22 cellular contexts compared by ENCODE assay signal in genomic region chr11:96579642-96580041, GRCh38.
"Had no signal": no experiment of that assay in that cellular context is flagged by ENCODE, and none has a peak within 500 bp of the region (broad histone marks: within the 10 kb centered on the region; RNA-seq: fewer than 3 reads in every experiment).

No MANE protein-coding gene starts in this region.

- H3K27me3 ChIP-seq: cardiac muscle cell, esophagus muscularis mucosa, gastroesophageal sphincter, heart left ventricle, neural progenitor cell, thyroid gland had no signal

- DNase-seq: activated CD4-positive, alpha-beta T cell treated with anti-CD3 and anti-CD28 coated beads, Interleukin-2, amount 10 ng/mL, durations not matched to agents 7 days and 5 days; activated CD8-positive, alpha-beta T cell treated with anti-CD3 and anti-CD28 coated beads, Interleukin-2, amount 10 ng/mL, durations not matched to agents 7 days and 5 days; activated naive CD4-positive, alpha-beta T cell treated with Interleukin-2 at 50 U/mL for 16 hours; activated naive CD8-positive, alpha-beta T cell treated with anti-CD3 and anti-CD28 coated beads, Interleukin-2, amount 10 ng/mL, durations not matched to agents 7 days and 5 days; activated T-cell treated with anti-CD3 and anti-CD28 coated beads, Interleukin-2, amount 50 U/mL, for 24 hours; amygdala; effector CD8-positive, alpha-beta T cell; heart left ventricle; left ventricle myocardium superior; psoas muscle; right cardiac atrium; stimulated activated CD4-positive, alpha-beta T cell treated with anti-CD3 and anti-CD28 coated beads, Interleukin-2, amount 100 ng/mL, for 24 hours; stimulated activated naive CD4-positive, alpha-beta T cell treated with Interleukin-2 at 50 U/mL for 16 hours; thyroid gland had no signal

- H3K36me3 ChIP-seq: cardiac muscle cell, esophagus muscularis mucosa, gastroesophageal sphincter, heart left ventricle, neural progenitor cell, thyroid gland had no signal

- H3K4me1 Mint-ChIP-seq: activated CD4-positive, alpha-beta T cell treated with anti-CD3 and anti-CD28 coated beads, Interleukin-2, amount 10 ng/mL, durations not matched to agents 7 days and 5 days; activated naive CD8-positive, alpha-beta T cell treated with anti-CD3 and anti-CD28 coated beads, Interleukin-2, amount 10 ng/mL, durations not matched to agents 7 days and 5 days; memory B cell had no signal

- H3K27ac ChIP-seq: cardiac muscle cell, esophagus muscularis mucosa, gastroesophageal sphincter, heart left ventricle, neural progenitor cell, psoas muscle, thyroid gland had no signal

- H3K27me3 Mint-ChIP-seq: activated CD4-positive, alpha-beta T cell treated with anti-CD3 and anti-CD28 coated beads, Interleukin-2, amount 10 ng/mL, durations not matched to agents 7 days and 5 days; activated naive CD8-positive, alpha-beta T cell treated with anti-CD3 and anti-CD28 coated beads, Interleukin-2, amount 10 ng/mL, durations not matched to agents 7 days and 5 days; activated T-cell treated with anti-CD3 and anti-CD28 coated beads, Interleukin-2, amount 50 U/mL, for 24 hours; dendritic cell treated with granulocyte-macrophage colony-stimulating factor and Interleukin-4, amounts not matched to agents 40 ng/mL and 50 ng/mL, for 4 days had no signal

- H3K27ac Mint-ChIP-seq: activated CD4-positive, alpha-beta T cell treated with anti-CD3 and anti-CD28 coated beads, Interleukin-2, amount 10 ng/mL, durations not matched to agents 7 days and 5 days; activated CD8-positive, alpha-beta T cell treated with anti-CD3 and anti-CD28 coated beads, Interleukin-2, amount 10 ng/mL, durations not matched to agents 7 days and 5 days; activated naive CD8-positive, alpha-beta T cell treated with anti-CD3 and anti-CD28 coated beads, Interleukin-2, amount 10 ng/mL, durations not matched to agents 7 days and 5 days; activated T-cell treated with anti-CD3 and anti-CD28 coated beads, Interleukin-2, amount 50 U/mL, for 24 hours; activated T-helper 2 cell treated with anti-CD3 and anti-CD28 coated beads, Interferon-gamma antibody, Interleukin-2, Interleukin-4, amounts not matched to agents 10 μg/mL and 5 μg/mL and 100 μg/mL, durations not matched to agents 14 hours and 24 hours and 36 hours; dendritic cell treated with granulocyte-macrophage colony-stimulating factor and Interleukin-4, amounts not matched to agents 40 ng/mL and 50 ng/mL, for 4 days; memory B cell; neural progenitor cell had no signal

- H3K36me3 Mint-ChIP-seq: activated naive CD8-positive, alpha-beta T cell treated with anti-CD3 and anti-CD28 coated beads, Interleukin-2, amount 10 ng/mL, durations not matched to agents 7 days and 5 days; memory B cell; neural progenitor cell had no signal

- H3K9ac ChIP-seq: neural progenitor cell had no signal

- H3K9me3 Mint-ChIP-seq: activated CD4-positive, alpha-beta T cell treated with anti-CD3 and anti-CD28 coated beads, Interleukin-2, amount 10 ng/mL, durations not matched to agents 7 days and 5 days; activated naive CD8-positive, alpha-beta T cell treated with anti-CD3 and anti-CD28 coated beads, Interleukin-2, amount 10 ng/mL, durations not matched to agents 7 days and 5 days; activated T-cell treated with anti-CD3 and anti-CD28 coated beads, Interleukin-2, amount 50 U/mL, for 24 hours; activated T-helper 2 cell treated with anti-CD3 and anti-CD28 coated beads, Interferon-gamma antibody, Interleukin-2, Interleukin-4, amounts not matched to agents 10 μg/mL and 5 μg/mL and 100 μg/mL, durations not matched to agents 14 hours and 24 hours and 36 hours; memory B cell had no signal

- ATAC-seq: activated CD4-positive, CD25-positive, alpha-beta regulatory T cell treated with anti-CD3 and anti-CD28 coated beads, Interleukin-2, amount 50 U/mL, for 24 hours; activated CD8-positive, alpha-beta T cell treated with anti-CD3 and anti-CD28 coated beads, Interleukin-2, amount 10 ng/mL, durations not matched to agents 7 days and 5 days; gastroesophageal sphincter; heart left ventricle; left ventricle myocardium superior; psoas muscle; right cardiac atrium had no signal

- H3K4me1 ChIP-seq: esophagus muscularis mucosa, gastroesophageal sphincter, heart left ventricle, psoas muscle, thyroid gland had no signal

- H3K9me3 ChIP-seq: esophagus muscularis mucosa, thyroid gland had no signal

- H3K4me3 ChIP-seq: cardiac muscle cell, esophagus muscularis mucosa, gastroesophageal sphincter, heart left ventricle, neural progenitor cell, psoas muscle, thyroid gland had no signal

- H3K4me3 Mint-ChIP-seq: activated CD4-positive, alpha-beta T cell treated with anti-CD3 and anti-CD28 coated beads, Interleukin-2, amount 10 ng/mL, durations not matched to agents 7 days and 5 days; activated CD8-positive, alpha-beta T cell treated with anti-CD3 and anti-CD28 coated beads, Interleukin-2, amount 10 ng/mL, durations not matched to agents 7 days and 5 days; activated naive CD8-positive, alpha-beta T cell treated with anti-CD3 and anti-CD28 coated beads, Interleukin-2, amount 10 ng/mL, durations not matched to agents 7 days and 5 days; activated T-cell treated with anti-CD3 and anti-CD28 coated beads, Interleukin-2, amount 50 U/mL, for 24 hours; dendritic cell treated with granulocyte-macrophage colony-stimulating factor and Interleukin-4, amounts not matched to agents 40 ng/mL and 50 ng/mL, for 4 days; memory B cell; neural progenitor cell had no signal
